ENCODE assay signal across 13 cellular contexts in the genomic region with DNA sequence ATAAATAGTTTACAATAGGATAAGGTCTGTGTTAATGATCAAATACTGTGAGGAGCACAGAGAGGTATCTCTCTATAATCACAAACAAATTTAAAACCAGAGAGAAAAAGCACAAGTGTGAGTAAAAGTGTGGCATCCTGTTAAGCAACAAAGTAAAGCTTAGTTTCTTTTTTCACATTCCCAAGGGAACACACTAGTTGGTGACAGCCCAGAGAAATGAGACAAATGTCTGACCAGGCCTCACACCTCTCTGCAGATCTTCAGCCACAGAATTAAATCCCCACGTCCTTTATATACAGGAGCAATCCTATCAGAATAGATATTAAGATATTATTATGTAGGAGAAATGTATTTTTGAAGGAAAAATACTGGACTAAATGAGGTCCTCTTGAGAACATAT. TPM values are rescaled to one million over a fixed set of nuclear protein-coding genes. Genes with fewer than 3 reads are reported as not detected.
DNase-seq lines count a peak whose midpoint lies in the region; ATAC-seq and TF ChIP-seq lines count a peak whose summit lies in the region.
"Had no signal": no experiment of that assay in that cellular context is flagged by ENCODE, and none has a peak within 500 bp of the region (broad histone marks: within the 10 kb centered on the region; RNA-seq: fewer than 3 reads in every experiment).

No MANE protein-coding gene starts in this region.

- no peak overlapping the region for H3K27ac ChIP-seq in AG04450 (ENCODE audit: low read depth, low read length)
- no peak overlapping the region for H3K27ac ChIP-seq in SJCRH30
- H3K27ac ChIP-seq: HL-60 had no signal

- CTCF ChIA-PET in AG04450 (lab: Charles Lee): no interaction called here

- no peaks in the 10 kb centered on the region for H3K27me3 ChIP-seq in AG04450 (ENCODE audit: control insufficient read depth, insufficient read depth, low read length)
- no peaks in the 10 kb centered on the region for H3K27me3 ChIP-seq in SJCRH30

- intact Hi-C loops in lower leg skin (cut with DNase I; ENCODE audit: low total_unique reads) (no loop called here), natural killer cell (cut with micrococcal nuclease) (no loop called here)

- no peaks in the 10 kb centered on the region for H3K4me1 ChIP-seq in SJCRH30

- H3K4me3 ChIP-seq in AG04450 (ENCODE audit: low read depth, low read length): peak overlapping the region; percentile 90
- peak overlapping the region; percentile 74 for H3K4me3 ChIP-seq in SJCRH30
- H3K4me3 ChIP-seq in fibroblast of the aortic adventitia (ENCODE audit: low read depth, low read length): peak overlapping the region; percentile 92
- H3K4me3 ChIP-seq in skeletal muscle cell (ENCODE audit: low read depth, low read length): peak overlapping the region; percentile 70
- H3K4me3 ChIP-seq in lower leg skin (ENCODE audit: low read depth, poor library complexity, severe bottlenecking): no peak overlapping the region

- DNase-seq in AG04450 (ENCODE audit: low read depth, low spot score) (no peak), SJCRH30 (no peak), fibroblast of the aortic adventitia (ENCODE audit: low read depth) (no peak), skeletal muscle cell (ENCODE audit: low read depth) (no peak), lower leg skin (ENCODE audit: low spot score in 2 of 2) (no peak), natural killer cell (no peak), COLO829 (ENCODE audit: low spot score) (no peak)
- no peak for DNase-seq in stimulated activated effector memory CD8-positive, alpha-beta T cell treated with anti-CD3 and anti-CD28 coated beads, Interleukin-12 subunit alpha, Interleukin-12 subunit beta, amount 100 ng/mL, for 72 hours (ENCODE audit: low spot score in 2 of 2)
- DNase-seq: activated T-cell treated with anti-CD3 and anti-CD28 coated beads, Interleukin-2, amount 50 U/mL, for 4 hours; BE2C; NCI-H446 treated with DMSO at 0.1 percent for 48 hours; posterior cingulate gyrus had no signal

- H3K27me3 Mint-ChIP-seq in natural killer cell (ENCODE audit: low read depth in 2 of 2): peaks cover 32 to 48% of the 10 kb centered on the region in 2 donors

- H3K9me3 ChIP-seq in AG04450 (ENCODE audit: control insufficient read depth, insufficient read depth, low read length): no peaks in the 10 kb centered on the region
- no peaks in the 10 kb centered on the region for H3K9me3 ChIP-seq in SJCRH30 (replicated peaks)
- H3K9me3 ChIP-seq: BE2C had no signal

- TF ChIP-seq CTCF in AG04450 (IDR thresholded peaks at IDR 0.05; ENCODE audit: low read depth, low read length) (no peak), fibroblast of the aortic adventitia (IDR thresholded peaks at IDR 0.05; ENCODE audit: insufficient read depth, low read length) (no peak), lower leg skin (IDR thresholded peaks at IDR 0.05) (no peak), natural killer cell (IDR thresholded peaks at IDR 0.05) (no peak)

- no peak overlapping the region for H3K4me3 Mint-ChIP-seq in natural killer cell
- no peak overlapping the region for H3K4me3 Mint-ChIP-seq in stimulated activated effector memory CD8-positive, alpha-beta T cell treated with anti-CD3 and anti-CD28 coated beads, Interleukin-12 subunit alpha, Interleukin-12 subunit beta, amount 100 ng/mL, for 72 hours
- H3K4me3 Mint-ChIP-seq: activated T-cell treated with anti-CD3 and anti-CD28 coated beads, Interleukin-2, amount 50 U/mL, for 4 hours had no signal

- POLR2A ChIA-PET in AG04450 (lab: Yijun Ruan, JAX): no interaction called here

- H3K4me1 Mint-ChIP-seq in natural killer cell: no peaks in the 10 kb centered on the region
- H3K4me1 Mint-ChIP-seq in stimulated activated effector memory CD8-positive, alpha-beta T cell treated with anti-CD3 and anti-CD28 coated beads, Interleukin-12 subunit alpha, Interleukin-12 subunit beta, amount 100 ng/mL, for 72 hours: no peaks in the 10 kb centered on the region

- ATAC-seq in natural killer cell: no peak
- no peak for ATAC-seq in stimulated activated effector memory CD8-positive, alpha-beta T cell treated with anti-CD3 and anti-CD28 coated beads, Interleukin-12 subunit alpha, Interleukin-12 subunit beta, amount 100 ng/mL, for 72 hours
- ATAC-seq: activated T-cell treated with anti-CD3 and anti-CD28 coated beads, Interleukin-2, amount 50 U/mL, for 4 hours had no signal

- WGBS in lower leg skin, 2 donors: 33 to 44% methylated on average over 1 of the region's 1 CpG

- no peaks in the 10 kb centered on the region for H3K36me3 Mint-ChIP-seq in natural killer cell
- H3K36me3 Mint-ChIP-seq in stimulated activated effector memory CD8-positive, alpha-beta T cell treated with anti-CD3 and anti-CD28 coated beads, Interleukin-12 subunit alpha, Interleukin-12 subunit beta, amount 100 ng/mL, for 72 hours: no peaks in the 10 kb centered on the region

- H3K9me3 Mint-ChIP-seq in natural killer cell: no peaks in the 10 kb centered on the region
- no peaks in the 10 kb centered on the region for H3K9me3 Mint-ChIP-seq in stimulated activated effector memory CD8-positive, alpha-beta T cell treated with anti-CD3 and anti-CD28 coated beads, Interleukin-12 subunit alpha, Interleukin-12 subunit beta, amount 100 ng/mL, for 72 hours
- H3K9me3 Mint-ChIP-seq: activated T-cell treated with anti-CD3 and anti-CD28 coated beads, Interleukin-2, amount 50 U/mL, for 4 hours had no signal

- peaks cover 7% of the 10 kb centered on the region for H3K36me3 ChIP-seq in SJCRH30
- H3K36me3 ChIP-seq: BE2C had no signal

- TF ChIP-seq POLR2A in lower leg skin (IDR thresholded peaks at IDR 0.05): no peak

- no peak overlapping the region for H3K27ac Mint-ChIP-seq in natural killer cell
- H3K27ac Mint-ChIP-seq in stimulated activated effector memory CD8-positive, alpha-beta T cell treated with anti-CD3 and anti-CD28 coated beads, Interleukin-12 subunit alpha, Interleukin-12 subunit beta, amount 100 ng/mL, for 72 hours: no peak overlapping the region

RNA-seq across cellular contexts. Expression of a gene that starts 2.7 kb away (rescaled TPM):
- 424 and 530 TPM in 2 replicates for polyA plus RNA-seq in AG04450 (2011; rRNA removed)
- 904 and 984 TPM in 2 replicates for polyA minus RNA-seq in AG04450 (2011; rRNA and poly(A)+ RNA removed)
- 31.6 and 33.5 TPM in 2 replicates for total RNA-seq in SJCRH30 (2014; rRNA removed; shearing (Covaris generic))
- total RNA-seq in fibroblast of the aortic adventitia (ENCODE audit: low replicate concordance) (984 and 4,431 TPM in 2 replicates), lower leg skin (10 to 100 TPM; 15.0 to 59.3 (median 24.0) TPM), natural killer cell (under 1 TPM; 0.33 to 0.54 (median 0.33) TPM)

Comparison
In these comparisons a context has a peak if more than half of its experiments do, and no peak if none do; other contexts are left out.
1. RNA of a gene that starts 2.7 kb away (total RNA-seq): 984 to 4,431 TPM in fibroblast of the aortic adventitia; 31.6 to 33.5 TPM in SJCRH30, 15.0 to 59.3 TPM in lower leg skin and 0.33 to 0.54 TPM in natural killer cell; every median in the first group is over 10 times any median in the second.